16 cellular contexts compared by ENCODE assay signal in genomic region chr1:206498685-206499084, GRCh38. TPM values are rescaled to one million over a fixed set of nuclear protein-coding genes. Genes with fewer than 3 reads are reported as not detected.
A peak's percentile ranks its signal among the peaks of the same experiment; 100 is the strongest.
DNase-seq lines count a peak whose midpoint lies in the region; ATAC-seq, FAIRE-seq and TF ChIP-seq lines count a peak whose summit lies in the region.
"Had no signal": no experiment of that assay in that cellular context is flagged by ENCODE, and none has a peak within 500 bp of the region (broad histone marks: within the 10 kb centered on the region; RNA-seq: fewer than 3 reads in every experiment).

No MANE protein-coding gene starts in this region.

- POLR2A ChIA-PET in HepG2 (lab: Yijun Ruan, JAX) (no interaction called here), RWPE1 (lab: Yijun Ruan, JAX; ENCODE audit: low non-redundant PET) (interaction anchor here (0.5 to 1.0 kb wide), 3 partner anchors 29 to 38 kb away, joined by 3 to 5 read pairs (median 5); no protein-coding TSS in a partner anchor)

- H3K27me3 ChIP-seq in HepG2 (ENCODE audit: control insufficient read depth in 1 of 2, insufficient read depth in 2 of 2, low read length in 2 of 2) (no peaks in the 10 kb centered on the region), right lobe of liver (no peaks in the 10 kb centered on the region), aorta (ENCODE audit: control insufficient read depth in 1 of 2, insufficient read depth in 2 of 2, low read length in 1 of 2) (no peaks in the 10 kb centered on the region)

- H3K4me3 ChIP-seq in HepG2 (replicated peaks in 1 of 3; ENCODE audit: insufficient read depth in 1 of 3, low read depth in 2 of 3, low read length in 3 of 3) (no peak overlapping the region), right lobe of liver (no peak overlapping the region), aorta (ENCODE audit: low read length in 2 of 2) (no peak overlapping the region)
- H3K4me3 ChIP-seq: GM12878 had no signal

- H2AFZ ChIP-seq in HepG2 (ENCODE audit: low read length): no peak overlapping the region

- FAIRE-seq in HepG2 (lab: Jason Lieb, UNC): no peak
- FAIRE-seq: GM12878 had no signal

- H3K27ac ChIP-seq in HepG2 (ENCODE audit: extremely low read length, insufficient read depth, low read length) (no peak overlapping the region), right lobe of liver (no peak overlapping the region), RWPE1 (no peak overlapping the region), aorta (ENCODE audit: low read depth in 1 of 2, low read length in 2 of 2) (no peak overlapping the region)

- no peaks in the 10 kb centered on the region for H3K9me3 ChIP-seq in HepG2 (ENCODE audit: low read length)
- no peaks in the 10 kb centered on the region for H3K9me3 ChIP-seq in right lobe of liver
- no peaks in the 10 kb centered on the region for H3K9me3 ChIP-seq in aorta (ENCODE audit: control insufficient read depth, low read length)

- 28% methylated on average over 2 of the region's 2 CpGs for WGBS in HepG2 (ENCODE audit: low lambda C conversion rate)
- 94% methylated on average over 2 of the region's 2 CpGs for WGBS in right lobe of liver (ENCODE audit: insufficient coverage, low coverage, low lambda C conversion rate, missing lambda C conversion rate)
- 96 to 97% methylated on average over 2 of the region's 2 CpGs for WGBS in aorta, 2 donors

- TF ChIP-seq POLR2A in HepG2 (IDR thresholded peaks at IDR 0.05; ENCODE audit: insufficient read depth in 1 of 2, low read depth in 2 of 2, low read length in 2 of 2) (no peak), right lobe of liver (IDR thresholded peaks at IDR 0.05) (no peak)

- H3K4me1 ChIP-seq in HepG2 (ENCODE audit: insufficient read depth, low read length): peaks cover 10% of the 10 kb centered on the region; the same call in 1 of the 2 replicates
- peaks cover 0 to 42% (median 6%) of the 10 kb centered on the region in 4 donors for H3K4me1 ChIP-seq in right lobe of liver
- H3K4me1 ChIP-seq in aorta (ENCODE audit: control insufficient read depth in 1 of 2, insufficient read depth in 2 of 2, low read length in 2 of 2): no peaks in the 10 kb centered on the region

- ATAC-seq in HepG2: no peak
- no peak for ATAC-seq in right lobe of liver
- ATAC-seq in aorta (ENCODE audit: low FRiP score): no peak
- no peak for ATAC-seq in GM21786 (IDR thresholded peaks at IDR 0.05; ENCODE audit: unreplicated experiment)
- no peak for ATAC-seq in GM19395 (IDR thresholded peaks at IDR 0.05; ENCODE audit: unreplicated experiment)
- ATAC-seq: GM12878 had no signal

- TF ChIP-seq RAD21 in HepG2 (CRISPR knock-in tag; IDR thresholded peaks at IDR 0.05): no peak

- H3K79me2 ChIP-seq in HepG2 (ENCODE audit: insufficient read depth, low read length): no peaks in the 10 kb centered on the region

- TF ChIP-seq CTCF in HepG2 (CRISPR knock-in tag; IDR thresholded peaks at IDR 0.05) (no peak), right lobe of liver (IDR thresholded peaks at IDR 0.05) (no peak), RWPE1 (conservative IDR thresholded peaks at IDR 0.05; ENCODE audit: low read depth) (no peak)

- H3K9ac ChIP-seq in HepG2 (ENCODE audit: insufficient read depth, low read depth, low read length): no peak overlapping the region

- no peak overlapping the region for H3K4me2 ChIP-seq in HepG2 (ENCODE audit: low read depth, low read length)

- intact Hi-C loops in HepG2 (cut with micrococcal nuclease; ENCODE audit: unreplicated experiment): no loop called here
- intact Hi-C loops in right lobe of liver (cut with DNase I): no loop called here
- intact Hi-C loops in aorta (cut with DNase I): loop anchor here in 1 of 2 donors (10.0 kb wide), 1 partner anchor 186 kb away; the partner anchor contains the start of gene MAPKAPK2

- in situ Hi-C loops in HepG2 (cut with HindIII; ENCODE audit: extremely low pct_ligation_motif_present, low pct_unique_long_range_greater_than_20kb): no loop called here

- BruUV-seq in HepG2 (replicated peaks; lab: Mats Ljungman, UMichigan): no TSS peak

- TF ChIP-seq EP300 in HepG2 (IDR thresholded peaks at IDR 0.05; ENCODE audit: low read depth in 2 of 2, low read length in 2 of 2): no peak
- no peak for TF ChIP-seq EP300 in HepG2 (CRISPR knock-in tag; IDR thresholded peaks at IDR 0.05; ENCODE audit: borderline replicate concordance)

- DNase-seq in HepG2 (ENCODE audit: low spot score) (no peak), right lobe of liver (no peak), RWPE1 (ENCODE audit: low spot score) (peak; percentile 93), islet precursor cell (peak; percentile 90), aorta (peak; percentile 24 to 41), T-helper 9 cell (no peak)
- DNase-seq: activated CD8-positive, alpha-beta memory T cell treated with anti-CD3 and anti-CD28 coated beads, Interleukin-2, amount 50 U/mL, for 4 hours; activated naive CD8-positive, alpha-beta T cell treated with anti-CD3 and anti-CD28 coated beads, Interleukin-2, amount 10 ng/mL, durations not matched to agents 7 days and 5 days; COR-L47; Karpas-422; NCI-H1105 treated with DMSO at 0.1 percent for 48 hours; NCI-H526 treated with DMSO at 0.1 percent for 48 hours; stimulated activated CD4-positive, alpha-beta T cell treated with anti-CD3 and anti-CD28 coated beads, Interleukin-15, amount 100 ng/mL, for 24 hours had no signal

- CTCF ChIA-PET in HepG2 (lab: Yijun Ruan, JAX; ENCODE audit: low intra/inter-chr PET ratio, low total read pairs): no interaction called here
- CTCF ChIA-PET in RWPE1 (lab: Yijun Ruan, JAX): interaction anchor here (0.6 to 2.8 kb wide), 7 partner anchors 9 to 137 kb away, joined by 3 to 20 read pairs (median 4); partner anchors contain the start of genes DYRK3 and RASSF5

- no peaks in the 10 kb centered on the region for H4K20me1 ChIP-seq in HepG2 (ENCODE audit: insufficient read depth, low read length)

- H3K36me3 ChIP-seq in HepG2 (replicated peaks in 1 of 2; ENCODE audit: control insufficient read depth in 1 of 2, insufficient read depth in 2 of 2, low read length in 2 of 2) (no peaks in the 10 kb centered on the region; a peak in 1 of 5 replicates), right lobe of liver (no peaks in the 10 kb centered on the region), aorta (ENCODE audit: control insufficient read depth in 1 of 2, insufficient read depth in 2 of 2, low read length in 1 of 2) (no peaks in the 10 kb centered on the region)

TF ChIP-seq in HepG2, 621 proteins besides CTCF, POLR2A, EP300 and RAD21 (continues in another document):
- TF ChIP-seq TEAD3 (CRISPR knock-in tag; optimal IDR thresholded peaks at IDR 0.05; ENCODE audit: borderline replicate concordance): peak; percentile 75

RNA-seq across cellular contexts. Expression of gene RASSF5, which starts 8.6 kb away (rescaled TPM):
- 0.18 and 0.49 TPM in 2 replicates for total RNA-seq in HepG2 (2016; rRNA removed; fragmentation: Illumina TruSeq; extraction: Trizol)
- total RNA-seq in HepG2 (2016; cell fraction: cytosol; rRNA removed; fragmentation: Illumina TruSeq; extraction: Trizol; ENCODE audit: low read depth): 0.09 TPM in 1 of 2 replicates, not detected in the other
- total RNA-seq in HepG2 (2016; cell fraction: insoluble cytoplasmic fraction; rRNA removed; fragmentation: Illumina TruSeq; extraction: Trizol): 0.24 and 0.36 TPM in 2 replicates
- 0.14 and 0.19 TPM in 2 replicates for total RNA-seq in HepG2 (2016; cell fraction: membrane; rRNA removed; fragmentation: Illumina TruSeq; extraction: Trizol)
- total RNA-seq in HepG2 (2016; cell fraction: nucleus; rRNA removed; fragmentation: Illumina TruSeq; extraction: Trizol): 0.22 and 0.47 TPM in 2 replicates
- polyA plus RNA-seq in HepG2 (2011; rRNA removed): 0.40 and 0.50 TPM in 2 replicates
- 0.27 and 0.47 TPM in 2 replicates for polyA plus RNA-seq in HepG2 (2011; cell fraction: cytosol; rRNA removed)
- polyA plus RNA-seq in HepG2 (2011; cell fraction: nucleus; rRNA removed): 0.58 and 0.66 TPM in 2 replicates
- polyA plus RNA-seq in HepG2 (2012): 0.76 and 2.1 TPM in 2 replicates
- polyA plus RNA-seq in HepG2 (2016; cell fraction: cytosol; fragmentation: Illumina TruSeq; extraction: Trizol; ENCODE audit: low read depth): 0.03 and 0.06 TPM in 2 replicates
- polyA plus RNA-seq in HepG2 (2016; cell fraction: insoluble cytoplasmic fraction; fragmentation: Illumina TruSeq; extraction: Trizol; ENCODE audit: low read depth): 0.21 and 0.29 TPM in 2 replicates
- polyA plus RNA-seq in HepG2 (2016; cell fraction: membrane; fragmentation: Illumina TruSeq; extraction: Trizol; ENCODE audit: low read depth): 0.09 and 0.11 TPM in 2 replicates
- 0.43 and 0.48 TPM in 2 replicates for polyA plus RNA-seq in HepG2 (2016; cell fraction: nucleus; fragmentation: Illumina TruSeq; extraction: Trizol; ENCODE audit: insufficient read depth, low read depth)
- 0.30 and 18.0 TPM in 2 replicates for polyA minus RNA-seq in HepG2 (2011; rRNA and poly(A)+ RNA removed; ENCODE audit: low replicate concordance)
- 0.49 and 1.3 TPM in 2 replicates for polyA minus RNA-seq in HepG2 (2011; cell fraction: cytosol; rRNA and poly(A)+ RNA removed)
- polyA minus RNA-seq in HepG2 (2011; cell fraction: nucleus; rRNA and poly(A)+ RNA removed): 0.26 and 0.50 TPM in 2 replicates
- total RNA-seq in right lobe of liver: 10 to 100 TPM in 5 of 6 experiments, 1 to 10 TPM in 1; 8.1 to 18.8 (median 12.6) TPM
- 10 to 100 TPM; 14.8 to 18.2 TPM for total RNA-seq in aorta
- 1 to 10 TPM; 2.1 to 5.1 TPM for polyA plus RNA-seq in aorta

RNA-seq across cellular contexts. Expression of gene IKBKE, which starts 28.4 kb away (rescaled TPM):
- total RNA-seq in HepG2 (2016; rRNA removed; fragmentation: Illumina TruSeq; extraction: Trizol) (4.0 and 5.8 TPM in 2 replicates), right lobe of liver (1 to 10 TPM in 5 of 6 experiments, under 1 TPM in 1; 0.86 to 2.7 (median 1.9) TPM), aorta (10 to 100 TPM in 1 of 2 donors, 1 to 10 TPM in 1; 5.9 to 10.3 TPM)
- total RNA-seq in HepG2 (2016; cell fraction: cytosol; rRNA removed; fragmentation: Illumina TruSeq; extraction: Trizol; ENCODE audit: low read depth): 1.5 and 1.8 TPM in 2 replicates
- 4.8 and 5.0 TPM in 2 replicates for total RNA-seq in HepG2 (2016; cell fraction: insoluble cytoplasmic fraction; rRNA removed; fragmentation: Illumina TruSeq; extraction: Trizol)
- total RNA-seq in HepG2 (2016; cell fraction: membrane; rRNA removed; fragmentation: Illumina TruSeq; extraction: Trizol): 3.2 and 5.3 TPM in 2 replicates
- 4.7 and 6.1 TPM in 2 replicates for total RNA-seq in HepG2 (2016; cell fraction: nucleus; rRNA removed; fragmentation: Illumina TruSeq; extraction: Trizol)
- polyA plus RNA-seq in HepG2 (2011; rRNA removed) (3.7 and 4.5 TPM in 2 replicates), aorta (1 to 10 TPM; 4.3 to 4.5 TPM)
- 2.1 and 3.7 TPM in 2 replicates for polyA plus RNA-seq in HepG2 (2011; cell fraction: cytosol; rRNA removed)
- 11.0 and 15.9 TPM in 2 replicates for polyA plus RNA-seq in HepG2 (2011; cell fraction: nucleus; rRNA removed)
- polyA plus RNA-seq in HepG2 (2012): 0.95 and 1.4 TPM in 2 replicates
- polyA plus RNA-seq in HepG2 (2016; cell fraction: cytosol; fragmentation: Illumina TruSeq; extraction: Trizol; ENCODE audit: low read depth): 2.2 and 2.8 TPM in 2 replicates
- polyA plus RNA-seq in HepG2 (2016; cell fraction: insoluble cytoplasmic fraction; fragmentation: Illumina TruSeq; extraction: Trizol; ENCODE audit: low read depth): 3.9 and 4.3 TPM in 2 replicates
- polyA plus RNA-seq in HepG2 (2016; cell fraction: membrane; fragmentation: Illumina TruSeq; extraction: Trizol; ENCODE audit: low read depth): 1.9 and 2.6 TPM in 2 replicates
- 7.2 and 7.3 TPM in 2 replicates for polyA plus RNA-seq in HepG2 (2016; cell fraction: nucleus; fragmentation: Illumina TruSeq; extraction: Trizol; ENCODE audit: insufficient read depth, low read depth)
- polyA minus RNA-seq in HepG2 (2011; rRNA and poly(A)+ RNA removed; ENCODE audit: low replicate concordance): 8.9 and 22.1 TPM in 2 replicates
- polyA minus RNA-seq in HepG2 (2011; cell fraction: cytosol; rRNA and poly(A)+ RNA removed): 1.3 and 2.0 TPM in 2 replicates
- 7.3 and 8.9 TPM in 2 replicates for polyA minus RNA-seq in HepG2 (2011; cell fraction: nucleus; rRNA and poly(A)+ RNA removed)

Comparison
In these comparisons a context has a peak if more than half of its experiments do, and no peak if none do; other contexts are left out.
1. RNA of gene RASSF5, which starts 8.6 kb away (total RNA-seq): 14.8 to 18.2 TPM in aorta and 8.1 to 18.8 TPM in right lobe of liver; 0.09 to 0.49 TPM in HepG2; every median in the first group is over 4 times any median in the second.
2. DNase-seq: peak in RWPE1 (single experiment), islet precursor cell (single experiment) and aorta (2 of 2); none in HepG2 (single experiment), right lobe of liver (0 of 3) and T-helper 9 cell (single experiment).